ENCODE assay signal across 1 cellular context in the genomic region with DNA sequence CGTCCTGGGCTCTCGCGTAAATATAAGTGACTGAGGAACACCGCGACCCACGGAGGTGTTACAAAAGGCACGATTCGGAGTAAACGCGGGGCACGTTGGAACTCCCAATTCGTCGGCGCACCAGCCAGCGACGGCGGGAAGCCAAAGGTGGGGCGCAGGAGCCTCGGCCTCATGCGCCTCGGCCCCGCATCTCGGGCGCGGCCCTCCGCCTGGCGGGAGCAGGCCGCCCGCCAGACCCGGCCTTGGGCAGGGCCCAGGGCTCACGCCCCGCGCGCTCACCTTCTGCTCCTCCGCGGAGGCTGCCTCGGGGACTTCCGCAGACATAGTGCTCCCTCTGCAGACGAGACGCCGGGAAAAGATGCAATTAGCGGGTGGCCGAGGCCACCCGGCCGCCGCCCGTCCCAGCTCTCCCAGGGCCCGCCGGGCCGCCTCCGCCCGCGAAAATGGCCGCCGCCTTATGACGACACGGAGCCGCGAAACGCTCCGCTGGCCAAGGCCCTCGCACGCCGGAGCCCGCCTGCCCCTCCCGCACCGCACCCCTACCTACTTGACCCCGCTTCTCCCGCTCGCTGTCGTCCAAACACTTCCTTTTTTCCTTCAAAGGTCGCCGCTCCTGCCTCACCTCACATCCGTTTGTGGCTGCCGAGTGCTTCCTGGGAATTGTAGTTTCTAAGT.
TF ChIP-seq lines count a peak whose summit lies in the region.

A gene with protein sequence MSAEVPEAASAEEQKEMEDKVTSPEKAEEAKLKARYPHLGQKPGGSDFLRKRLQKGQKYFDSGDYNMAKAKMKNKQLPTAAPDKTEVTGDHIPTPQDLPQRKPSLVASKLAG (minus strand): TSS at position 462 of the 675 bp plus-strand sequence. CDS start 138 bp downstream, at position 324.

TF ChIP-seq in WTC11, 78 proteins besides CTCF, POLR2A, EP300 and RAD21 (continued from another document and continues in another):
- TF ChIP-seq, protein P1, sequence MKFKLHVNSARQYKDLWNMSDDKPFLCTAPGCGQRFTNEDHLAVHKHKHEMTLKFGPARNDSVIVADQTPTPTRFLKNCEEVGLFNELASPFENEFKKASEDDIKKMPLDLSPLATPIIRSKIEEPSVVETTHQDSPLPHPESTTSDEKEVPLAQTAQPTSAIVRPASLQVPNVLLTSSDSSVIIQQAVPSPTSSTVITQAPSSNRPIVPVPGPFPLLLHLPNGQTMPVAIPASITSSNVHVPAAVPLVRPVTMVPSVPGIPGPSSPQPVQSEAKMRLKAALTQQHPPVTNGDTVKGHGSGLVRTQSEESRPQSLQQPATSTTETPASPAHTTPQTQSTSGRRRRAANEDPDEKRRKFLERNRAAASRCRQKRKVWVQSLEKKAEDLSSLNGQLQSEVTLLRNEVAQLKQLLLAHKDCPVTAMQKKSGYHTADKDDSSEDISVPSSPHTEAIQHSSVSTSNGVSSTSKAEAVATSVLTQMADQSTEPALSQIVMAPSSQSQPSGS (CRISPR knock-in tag; IDR thresholded peaks at IDR 0.05; ENCODE audit: borderline replicate concordance, low read depth), result no peak
- TF ChIP-seq, protein P2, sequence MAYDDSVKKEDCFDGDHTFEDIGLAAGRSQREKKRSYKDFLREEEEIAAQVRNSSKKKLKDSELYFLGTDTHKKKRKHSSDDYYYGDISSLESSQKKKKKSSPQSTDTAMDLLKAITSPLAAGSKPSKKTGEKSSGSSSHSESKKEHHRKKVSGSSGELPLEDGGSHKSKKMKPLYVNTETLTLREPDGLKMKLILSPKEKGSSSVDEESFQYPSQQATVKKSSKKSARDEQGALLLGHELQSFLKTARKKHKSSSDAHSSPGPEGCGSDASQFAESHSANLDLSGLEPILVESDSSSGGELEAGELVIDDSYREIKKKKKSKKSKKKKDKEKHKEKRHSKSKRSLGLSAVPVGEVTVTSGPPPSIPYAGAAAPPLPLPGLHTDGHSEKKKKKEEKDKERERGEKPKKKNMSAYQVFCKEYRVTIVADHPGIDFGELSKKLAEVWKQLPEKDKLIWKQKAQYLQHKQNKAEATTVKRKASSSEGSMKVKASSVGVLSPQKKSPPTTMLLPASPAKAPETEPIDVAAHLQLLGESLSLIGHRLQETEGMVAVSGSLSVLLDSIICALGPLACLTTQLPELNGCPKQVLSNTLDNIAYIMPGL (CRISPR knock-in tag; IDR thresholded peaks at IDR 0.05), result peak; percentile 63; the same call in 1 of the 2 replicates
- TF ChIP-seq NFE2L1 (CRISPR knock-in tag; IDR thresholded peaks at IDR 0.05), result peak; percentile 41; the same call in 1 of the 2 replicates
- TF ChIP-seq, protein P3, sequence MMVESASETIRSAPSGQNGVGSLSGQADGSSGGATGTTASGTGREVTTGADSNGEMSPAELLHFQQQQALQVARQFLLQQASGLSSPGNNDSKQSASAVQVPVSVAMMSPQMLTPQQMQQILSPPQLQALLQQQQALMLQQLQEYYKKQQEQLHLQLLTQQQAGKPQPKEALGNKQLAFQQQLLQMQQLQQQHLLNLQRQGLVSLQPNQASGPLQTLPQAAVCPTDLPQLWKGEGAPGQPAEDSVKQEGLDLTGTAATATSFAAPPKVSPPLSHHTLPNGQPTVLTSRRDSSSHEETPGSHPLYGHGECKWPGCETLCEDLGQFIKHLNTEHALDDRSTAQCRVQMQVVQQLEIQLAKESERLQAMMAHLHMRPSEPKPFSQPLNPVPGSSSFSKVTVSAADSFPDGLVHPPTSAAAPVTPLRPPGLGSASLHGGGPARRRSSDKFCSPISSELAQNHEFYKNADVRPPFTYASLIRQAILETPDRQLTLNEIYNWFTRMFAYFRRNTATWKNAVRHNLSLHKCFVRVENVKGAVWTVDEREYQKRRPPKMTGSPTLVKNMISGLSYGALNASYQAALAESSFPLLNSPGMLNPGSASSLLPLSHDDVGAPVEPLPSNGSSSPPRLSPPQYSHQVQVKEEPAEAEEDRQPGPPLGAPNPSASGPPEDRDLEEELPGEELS (CRISPR knock-in tag; IDR thresholded peaks at IDR 0.05), result peak; percentile 85
- TF ChIP-seq, protein P4, sequence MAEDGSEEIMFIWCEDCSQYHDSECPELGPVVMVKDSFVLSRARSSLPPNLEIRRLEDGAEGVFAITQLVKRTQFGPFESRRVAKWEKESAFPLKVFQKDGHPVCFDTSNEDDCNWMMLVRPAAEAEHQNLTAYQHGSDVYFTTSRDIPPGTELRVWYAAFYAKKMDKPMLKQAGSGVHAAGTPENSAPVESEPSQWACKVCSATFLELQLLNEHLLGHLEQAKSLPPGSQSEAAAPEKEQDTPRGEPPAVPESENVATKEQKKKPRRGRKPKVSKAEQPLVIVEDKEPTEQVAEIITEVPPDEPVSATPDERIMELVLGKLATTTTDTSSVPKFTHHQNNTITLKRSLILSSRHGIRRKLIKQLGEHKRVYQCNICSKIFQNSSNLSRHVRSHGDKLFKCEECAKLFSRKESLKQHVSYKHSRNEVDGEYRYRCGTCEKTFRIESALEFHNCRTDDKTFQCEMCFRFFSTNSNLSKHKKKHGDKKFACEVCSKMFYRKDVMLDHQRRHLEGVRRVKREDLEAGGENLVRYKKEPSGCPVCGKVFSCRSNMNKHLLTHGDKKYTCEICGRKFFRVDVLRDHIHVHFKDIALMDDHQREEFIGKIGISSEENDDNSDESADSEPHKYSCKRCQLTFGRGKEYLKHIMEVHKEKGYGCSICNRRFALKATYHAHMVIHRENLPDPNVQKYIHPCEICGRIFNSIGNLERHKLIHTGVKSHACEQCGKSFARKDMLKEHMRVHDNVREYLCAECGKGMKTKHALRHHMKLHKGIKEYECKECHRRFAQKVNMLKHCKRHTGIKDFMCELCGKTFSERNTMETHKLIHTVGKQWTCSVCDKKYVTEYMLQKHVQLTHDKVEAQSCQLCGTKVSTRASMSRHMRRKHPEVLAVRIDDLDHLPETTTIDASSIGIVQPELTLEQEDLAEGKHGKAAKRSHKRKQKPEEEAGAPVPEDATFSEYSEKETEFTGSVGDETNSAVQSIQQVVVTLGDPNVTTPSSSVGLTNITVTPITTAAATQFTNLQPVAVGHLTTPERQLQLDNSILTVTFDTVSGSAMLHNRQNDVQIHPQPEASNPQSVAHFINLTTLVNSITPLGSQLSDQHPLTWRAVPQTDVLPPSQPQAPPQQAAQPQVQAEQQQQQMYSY (CRISPR knock-in tag; IDR thresholded peaks at IDR 0.05), result no peak
- TF ChIP-seq ZNF138 (CRISPR knock-in tag; conservative IDR thresholded peaks at IDR 0.05), result peak; percentile 71; the same call in 1 of the 2 replicates
- no peak for TF ChIP-seq ZNF121 (CRISPR knock-in tag; IDR thresholded peaks at IDR 0.05)
- TF ChIP-seq IRF2 (CRISPR knock-in tag; IDR thresholded peaks at IDR 0.05; ENCODE audit: borderline replicate concordance, low read depth), result no peak
- TF ChIP-seq OVOL2 (CRISPR knock-in tag; IDR thresholded peaks at IDR 0.05; ENCODE audit: borderline replicate concordance), result no peak
- no peak for TF ChIP-seq SMAD3 (CRISPR knock-in tag; IDR thresholded peaks at IDR 0.05; ENCODE audit: borderline replicate concordance)
- 0 out of 2 replicates have a peak, but pooled peaks have one; percentile 66 for TF ChIP-seq CBFB (CRISPR knock-in tag; IDR thresholded peaks at IDR 0.05; ENCODE audit: low read depth)
- TF ChIP-seq HMGA2 (CRISPR knock-in tag; IDR thresholded peaks at IDR 0.05), result no peak
- TF ChIP-seq, protein P5, sequence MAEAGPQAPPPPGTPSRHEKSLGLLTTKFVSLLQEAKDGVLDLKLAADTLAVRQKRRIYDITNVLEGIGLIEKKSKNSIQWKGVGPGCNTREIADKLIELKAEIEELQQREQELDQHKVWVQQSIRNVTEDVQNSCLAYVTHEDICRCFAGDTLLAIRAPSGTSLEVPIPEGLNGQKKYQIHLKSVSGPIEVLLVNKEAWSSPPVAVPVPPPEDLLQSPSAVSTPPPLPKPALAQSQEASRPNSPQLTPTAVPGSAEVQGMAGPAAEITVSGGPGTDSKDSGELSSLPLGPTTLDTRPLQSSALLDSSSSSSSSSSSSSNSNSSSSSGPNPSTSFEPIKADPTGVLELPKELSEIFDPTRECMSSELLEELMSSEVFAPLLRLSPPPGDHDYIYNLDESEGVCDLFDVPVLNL (CRISPR knock-in tag; IDR thresholded peaks at IDR 0.05; ENCODE audit: borderline replicate concordance, low read depth), result no peak
- TF ChIP-seq RORB (CRISPR knock-in tag; IDR thresholded peaks at IDR 0.05), result no peak
- TF ChIP-seq, protein P6, sequence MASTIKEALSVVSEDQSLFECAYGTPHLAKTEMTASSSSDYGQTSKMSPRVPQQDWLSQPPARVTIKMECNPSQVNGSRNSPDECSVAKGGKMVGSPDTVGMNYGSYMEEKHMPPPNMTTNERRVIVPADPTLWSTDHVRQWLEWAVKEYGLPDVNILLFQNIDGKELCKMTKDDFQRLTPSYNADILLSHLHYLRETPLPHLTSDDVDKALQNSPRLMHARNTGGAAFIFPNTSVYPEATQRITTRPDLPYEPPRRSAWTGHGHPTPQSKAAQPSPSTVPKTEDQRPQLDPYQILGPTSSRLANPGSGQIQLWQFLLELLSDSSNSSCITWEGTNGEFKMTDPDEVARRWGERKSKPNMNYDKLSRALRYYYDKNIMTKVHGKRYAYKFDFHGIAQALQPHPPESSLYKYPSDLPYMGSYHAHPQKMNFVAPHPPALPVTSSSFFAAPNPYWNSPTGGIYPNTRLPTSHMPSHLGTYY (CRISPR knock-in tag; IDR thresholded peaks at IDR 0.05), result no peak
- TF ChIP-seq, protein P7, sequence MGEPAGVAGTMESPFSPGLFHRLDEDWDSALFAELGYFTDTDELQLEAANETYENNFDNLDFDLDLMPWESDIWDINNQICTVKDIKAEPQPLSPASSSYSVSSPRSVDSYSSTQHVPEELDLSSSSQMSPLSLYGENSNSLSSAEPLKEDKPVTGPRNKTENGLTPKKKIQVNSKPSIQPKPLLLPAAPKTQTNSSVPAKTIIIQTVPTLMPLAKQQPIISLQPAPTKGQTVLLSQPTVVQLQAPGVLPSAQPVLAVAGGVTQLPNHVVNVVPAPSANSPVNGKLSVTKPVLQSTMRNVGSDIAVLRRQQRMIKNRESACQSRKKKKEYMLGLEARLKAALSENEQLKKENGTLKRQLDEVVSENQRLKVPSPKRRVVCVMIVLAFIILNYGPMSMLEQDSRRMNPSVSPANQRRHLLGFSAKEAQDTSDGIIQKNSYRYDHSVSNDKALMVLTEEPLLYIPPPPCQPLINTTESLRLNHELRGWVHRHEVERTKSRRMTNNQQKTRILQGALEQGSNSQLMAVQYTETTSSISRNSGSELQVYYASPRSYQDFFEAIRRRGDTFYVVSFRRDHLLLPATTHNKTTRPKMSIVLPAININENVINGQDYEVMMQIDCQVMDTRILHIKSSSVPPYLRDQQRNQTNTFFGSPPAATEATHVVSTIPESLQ (CRISPR knock-in tag; IDR thresholded peaks at IDR 0.05), result no peak
- TF ChIP-seq ZNF317 (CRISPR knock-in tag; IDR thresholded peaks at IDR 0.05; ENCODE audit: borderline replicate concordance, low read depth), result no peak
- TF ChIP-seq ZNF416 (CRISPR knock-in tag; IDR thresholded peaks at IDR 0.05), result no peak
- TF ChIP-seq PRRX2 (CRISPR knock-in tag; IDR thresholded peaks at IDR 0.05), result no peak
- TF ChIP-seq ETV6 (CRISPR knock-in tag; IDR thresholded peaks at IDR 0.05), result no peak
- no peak for TF ChIP-seq TCF7 (CRISPR knock-in tag; IDR thresholded peaks at IDR 0.05; ENCODE audit: low read depth)
- TF ChIP-seq, protein P8, sequence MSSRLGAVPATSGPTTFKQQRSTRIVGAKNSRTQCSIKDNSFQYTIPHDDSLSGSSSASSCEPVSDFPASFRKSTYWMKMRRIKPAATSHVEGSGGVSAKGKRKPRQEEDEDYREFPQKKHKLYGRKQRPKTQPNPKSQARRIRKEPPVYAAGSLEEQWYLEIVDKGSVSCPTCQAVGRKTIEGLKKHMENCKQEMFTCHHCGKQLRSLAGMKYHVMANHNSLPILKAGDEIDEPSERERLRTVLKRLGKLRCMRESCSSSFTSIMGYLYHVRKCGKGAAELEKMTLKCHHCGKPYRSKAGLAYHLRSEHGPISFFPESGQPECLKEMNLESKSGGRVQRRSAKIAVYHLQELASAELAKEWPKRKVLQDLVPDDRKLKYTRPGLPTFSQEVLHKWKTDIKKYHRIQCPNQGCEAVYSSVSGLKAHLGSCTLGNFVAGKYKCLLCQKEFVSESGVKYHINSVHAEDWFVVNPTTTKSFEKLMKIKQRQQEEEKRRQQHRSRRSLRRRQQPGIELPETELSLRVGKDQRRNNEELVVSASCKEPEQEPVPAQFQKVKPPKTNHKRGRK (CRISPR knock-in tag; IDR thresholded peaks at IDR 0.05; ENCODE audit: borderline replicate concordance), result no peak
- no peak for TF ChIP-seq SMAD4 (CRISPR knock-in tag; IDR thresholded peaks at IDR 0.05)
- TF ChIP-seq TEAD4 (CRISPR knock-in tag; IDR thresholded peaks at IDR 0.05), result no peak
- TF ChIP-seq, protein P9, sequence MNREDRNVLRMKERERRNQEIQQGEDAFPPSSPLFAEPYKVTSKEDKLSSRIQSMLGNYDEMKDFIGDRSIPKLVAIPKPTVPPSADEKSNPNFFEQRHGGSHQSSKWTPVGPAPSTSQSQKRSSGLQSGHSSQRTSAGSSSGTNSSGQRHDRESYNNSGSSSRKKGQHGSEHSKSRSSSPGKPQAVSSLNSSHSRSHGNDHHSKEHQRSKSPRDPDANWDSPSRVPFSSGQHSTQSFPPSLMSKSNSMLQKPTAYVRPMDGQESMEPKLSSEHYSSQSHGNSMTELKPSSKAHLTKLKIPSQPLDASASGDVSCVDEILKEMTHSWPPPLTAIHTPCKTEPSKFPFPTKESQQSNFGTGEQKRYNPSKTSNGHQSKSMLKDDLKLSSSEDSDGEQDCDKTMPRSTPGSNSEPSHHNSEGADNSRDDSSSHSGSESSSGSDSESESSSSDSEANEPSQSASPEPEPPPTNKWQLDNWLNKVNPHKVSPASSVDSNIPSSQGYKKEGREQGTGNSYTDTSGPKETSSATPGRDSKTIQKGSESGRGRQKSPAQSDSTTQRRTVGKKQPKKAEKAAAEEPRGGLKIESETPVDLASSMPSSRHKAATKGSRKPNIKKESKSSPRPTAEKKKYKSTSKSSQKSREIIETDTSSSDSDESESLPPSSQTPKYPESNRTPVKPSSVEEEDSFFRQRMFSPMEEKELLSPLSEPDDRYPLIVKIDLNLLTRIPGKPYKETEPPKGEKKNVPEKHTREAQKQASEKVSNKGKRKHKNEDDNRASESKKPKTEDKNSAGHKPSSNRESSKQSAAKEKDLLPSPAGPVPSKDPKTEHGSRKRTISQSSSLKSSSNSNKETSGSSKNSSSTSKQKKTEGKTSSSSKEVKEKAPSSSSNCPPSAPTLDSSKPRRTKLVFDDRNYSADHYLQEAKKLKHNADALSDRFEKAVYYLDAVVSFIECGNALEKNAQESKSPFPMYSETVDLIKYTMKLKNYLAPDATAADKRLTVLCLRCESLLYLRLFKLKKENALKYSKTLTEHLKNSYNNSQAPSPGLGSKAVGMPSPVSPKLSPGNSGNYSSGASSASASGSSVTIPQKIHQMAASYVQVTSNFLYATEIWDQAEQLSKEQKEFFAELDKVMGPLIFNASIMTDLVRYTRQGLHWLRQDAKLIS (CRISPR knock-in tag; IDR thresholded peaks at IDR 0.05; ENCODE audit: borderline replicate concordance), result 0 out of 2 replicates have a peak, but pooled peaks have one; percentile 46
- TF ChIP-seq JAZF1 (CRISPR knock-in tag; IDR thresholded peaks at IDR 0.05), result no peak
- TF ChIP-seq, protein P10, sequence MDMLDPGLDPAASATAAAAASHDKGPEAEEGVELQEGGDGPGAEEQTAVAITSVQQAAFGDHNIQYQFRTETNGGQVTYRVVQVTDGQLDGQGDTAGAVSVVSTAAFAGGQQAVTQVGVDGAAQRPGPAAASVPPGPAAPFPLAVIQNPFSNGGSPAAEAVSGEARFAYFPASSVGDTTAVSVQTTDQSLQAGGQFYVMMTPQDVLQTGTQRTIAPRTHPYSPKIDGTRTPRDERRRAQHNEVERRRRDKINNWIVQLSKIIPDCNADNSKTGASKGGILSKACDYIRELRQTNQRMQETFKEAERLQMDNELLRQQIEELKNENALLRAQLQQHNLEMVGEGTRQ (CRISPR knock-in tag; IDR thresholded peaks at IDR 0.05), result no peak
- no peak for TF ChIP-seq ZNF396 (CRISPR knock-in tag; IDR thresholded peaks at IDR 0.05; ENCODE audit: borderline replicate concordance)
- TF ChIP-seq CREB1 (CRISPR knock-in tag; IDR thresholded peaks at IDR 0.05), result no peak
- peak; percentile 72; the same call in 1 of the 2 replicates for TF ChIP-seq TEAD1 (CRISPR knock-in tag; IDR thresholded peaks at IDR 0.05)
- TF ChIP-seq GABPB1 (CRISPR knock-in tag; IDR thresholded peaks at IDR 0.05), result peak; percentile 81
